In the genomic region with DNA sequence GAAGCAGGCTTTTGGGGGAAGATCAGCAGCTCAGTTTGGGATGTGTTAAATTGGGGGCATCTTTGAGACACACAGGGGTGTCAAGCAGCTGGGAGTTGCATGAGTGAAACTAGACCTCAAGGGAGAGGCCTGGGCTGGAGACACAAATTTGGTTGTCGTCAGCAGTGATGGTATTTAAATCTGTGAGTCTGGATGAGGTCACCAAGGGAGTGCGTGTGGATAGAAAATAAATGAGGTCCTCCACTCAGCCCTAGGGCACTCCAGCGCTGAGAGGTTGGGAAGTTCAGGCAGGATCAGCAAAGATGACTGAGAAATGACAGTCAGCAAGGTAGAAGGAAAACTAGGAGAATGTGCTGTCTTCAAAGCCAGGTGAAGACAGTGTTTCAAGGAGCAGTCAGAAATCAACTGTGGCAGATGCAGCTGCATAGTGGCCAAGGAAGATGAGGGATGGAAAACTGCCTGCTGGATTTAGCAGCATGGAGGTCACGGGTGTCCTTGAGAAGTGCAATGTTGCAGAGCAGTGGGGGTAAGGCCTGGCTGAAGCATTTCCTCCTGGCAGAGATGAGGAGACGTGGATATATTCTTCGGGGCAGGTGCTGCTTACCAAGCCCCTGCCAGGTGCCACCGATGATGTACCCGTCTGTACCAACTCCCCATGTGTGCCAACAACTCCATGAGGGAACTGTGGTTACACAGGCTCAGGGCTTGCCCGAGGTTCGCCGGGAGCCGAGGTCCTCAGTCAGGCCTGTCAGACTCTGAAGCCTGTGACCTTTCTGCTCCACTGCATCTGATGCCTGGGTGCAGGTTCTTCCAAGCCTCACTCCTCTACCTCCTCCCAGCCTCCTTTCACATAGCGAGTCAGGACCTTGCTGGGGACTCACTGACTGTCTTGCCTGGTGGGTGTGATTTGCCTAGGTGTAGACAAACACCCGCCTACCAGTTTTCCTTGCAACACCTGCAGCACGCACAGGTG, we compare ENCODE assay signal across 9 cellular contexts. TPM values are rescaled to one million over a fixed set of nuclear protein-coding genes. Genes with fewer than 3 reads are reported as not detected.
DNase-seq lines count a peak whose midpoint lies in the region; ATAC-seq and TF ChIP-seq lines count a peak whose summit lies in the region.
"Had no signal": no experiment of that assay in that cellular context is flagged by ENCODE, and none has a peak within 500 bp of the region (broad histone marks: within the 10 kb centered on the region; RNA-seq: fewer than 3 reads in every experiment).

No MANE protein-coding gene starts in this region.

- no peak overlapping the region for H2AFZ ChIP-seq in GM23338

- POLR2A ChIA-PET in activated CD4-positive, alpha-beta memory T cell treated with anti-CD3 and anti-CD28 coated beads, Interleukin-2, amount 10 ng/mL, durations not matched to agents 7 days and 5 days (lab: Charles Lee), result no interaction called here

- peak overlapping the region; percentile 45 to 100 (median 84) for H3K27ac ChIP-seq in sigmoid colon
- no peak overlapping the region for H3K27ac ChIP-seq in GM23338 (ENCODE audit: low read depth)

- no peaks in the 10 kb centered on the region for H3F3A ChIP-seq in GM23338 (replicated peaks; ENCODE audit: low read depth)

- peaks cover 54% of the 10 kb centered on the region for H3K36me3 Mint-ChIP-seq in activated CD4-positive, alpha-beta memory T cell treated with anti-CD3 and anti-CD28 coated beads, Interleukin-2, amount 10 ng/mL, durations not matched to agents 7 days and 5 days (ENCODE audit: low read depth)
- peaks cover 14% of the 10 kb centered on the region for H3K36me3 Mint-ChIP-seq in GM23338 (ENCODE audit: low read depth)

- H3K4me1 Mint-ChIP-seq in activated CD4-positive, alpha-beta memory T cell treated with anti-CD3 and anti-CD28 coated beads, Interleukin-2, amount 10 ng/mL, durations not matched to agents 7 days and 5 days, result peaks cover 38% of the 10 kb centered on the region
- H3K4me1 Mint-ChIP-seq in GM23338, result peaks cover 3% of the 10 kb centered on the region; the same call in 2 of the 3 replicates

- no peak for TF ChIP-seq CTCF in fibroblast of mammary gland (conservative IDR thresholded peaks at IDR 0.05; ENCODE audit: control insufficient read depth, insufficient read depth, low read depth, low read length)
- TF ChIP-seq CTCF in sigmoid colon (IDR thresholded peaks at IDR 0.05), result no peak
- TF ChIP-seq CTCF in GM23338 (conservative IDR thresholded peaks at IDR 0.05; ENCODE audit: low read depth in 2 of 2), result no peak

- CTCF ChIA-PET in activated CD4-positive, alpha-beta memory T cell treated with anti-CD3 and anti-CD28 coated beads, Interleukin-2, amount 10 ng/mL, durations not matched to agents 7 days and 5 days (lab: Charles Lee), result interaction anchor here (1.1 kb wide), 1 partner anchor 17 kb away, joined by 4 read pairs; no protein-coding TSS in a partner anchor

- H3K9me3 Mint-ChIP-seq in activated CD4-positive, alpha-beta memory T cell treated with anti-CD3 and anti-CD28 coated beads, Interleukin-2, amount 10 ng/mL, durations not matched to agents 7 days and 5 days, result no peaks in the 10 kb centered on the region
- H3K9me3 Mint-ChIP-seq in GM23338, result no peaks in the 10 kb centered on the region
- H3K9me3 Mint-ChIP-seq: activated B cell treated with CpG ODN at 0.5 μM for 24 hours had no signal

- no peak for TF ChIP-seq POLR2A in sigmoid colon (IDR thresholded peaks at IDR 0.05)

- no peak overlapping the region for H3K4me3 ChIP-seq in fibroblast of mammary gland (ENCODE audit: control insufficient read depth, low read depth, low read length)
- H3K4me3 ChIP-seq in sigmoid colon, result no peak overlapping the region
- no peak overlapping the region for H3K4me3 ChIP-seq in GM23338

- no peaks in the 10 kb centered on the region for H3K27me3 ChIP-seq in sigmoid colon
- no peaks in the 10 kb centered on the region for H3K27me3 ChIP-seq in GM23338 (ENCODE audit: insufficient read depth)

- H3K36me3 ChIP-seq in sigmoid colon (peaks cover 8 to 25% (median 19%) of the 10 kb centered on the region in 4 donors), GM23338 (ENCODE audit: insufficient read depth) (no peaks in the 10 kb centered on the region)

- no peak overlapping the region for H3K4me3 Mint-ChIP-seq in activated CD4-positive, alpha-beta memory T cell treated with anti-CD3 and anti-CD28 coated beads, Interleukin-2, amount 10 ng/mL, durations not matched to agents 7 days and 5 days
- H3K4me3 Mint-ChIP-seq in GM23338, result no peak overlapping the region
- H3K4me3 Mint-ChIP-seq: activated B cell treated with CpG ODN at 0.5 μM for 24 hours had no signal

- H3K9me3 ChIP-seq in sigmoid colon, result no peaks in the 10 kb centered on the region

- H3K27ac Mint-ChIP-seq in activated CD4-positive, alpha-beta memory T cell treated with anti-CD3 and anti-CD28 coated beads, Interleukin-2, amount 10 ng/mL, durations not matched to agents 7 days and 5 days, result peak overlapping the region; percentile 59
- H3K27ac Mint-ChIP-seq in GM23338, result no peak overlapping the region
- H3K27ac Mint-ChIP-seq: activated B cell treated with CpG ODN at 0.5 μM for 24 hours had no signal

- ATAC-seq in GM23338, result no peak
- no peak for ATAC-seq in GM18867 (IDR thresholded peaks at IDR 0.05; ENCODE audit: unreplicated experiment)

- intact Hi-C loops in sigmoid colon (cut with DNase I), result no loop called here

- TF ChIP-seq EP300 in sigmoid colon (IDR thresholded peaks at IDR 0.05), result no peak

- H3K4me1 ChIP-seq in sigmoid colon (peaks cover 0 to 94% (median 82%) of the 10 kb centered on the region in 4 donors), GM23338 (ENCODE audit: insufficient read depth) (no peaks in the 10 kb centered on the region)

- no peaks in the 10 kb centered on the region for H3K9me2 ChIP-seq in GM23338 (ENCODE audit: insufficient read depth)

- H3K27me3 Mint-ChIP-seq in activated CD4-positive, alpha-beta memory T cell treated with anti-CD3 and anti-CD28 coated beads, Interleukin-2, amount 10 ng/mL, durations not matched to agents 7 days and 5 days, result no peaks in the 10 kb centered on the region
- no peaks in the 10 kb centered on the region for H3K27me3 Mint-ChIP-seq in GM23338 (ENCODE audit: insufficient read depth, low read depth, poor library complexity)
- H3K27me3 Mint-ChIP-seq: activated B cell treated with CpG ODN at 0.5 μM for 24 hours had no signal

- peak; percentile 55 for DNase-seq in HCEC 1CT
- no peak for DNase-seq in activated CD4-positive, alpha-beta memory T cell treated with anti-CD3 and anti-CD28 coated beads, Interleukin-2, amount 10 ng/mL, durations not matched to agents 7 days and 5 days
- DNase-seq in fibroblast of mammary gland (ENCODE audit: low read depth), result peak; percentile 76
- DNase-seq in sigmoid colon, result no peak
- no peak for DNase-seq in putamen (ENCODE audit: low spot score)
- DNase-seq in NCI-H2107 (lab: John Stamatoyannopoulos, UW), result no peak
- DNase-seq in GM23338 (ENCODE audit: low spot score), result no peak
- DNase-seq: activated B cell treated with CpG ODN at 0.5 μM for 24 hours had no signal

- peaks cover 12% of the 10 kb centered on the region for H3K79me2 ChIP-seq in GM23338 (replicated peaks; ENCODE audit: insufficient read depth)

- WGBS in sigmoid colon, 2 donors, result 81 to 91% methylated on average over 15 of the region's 15 CpGs

- no peak overlapping the region for H3K4me2 ChIP-seq in GM23338

- peaks cover 13% of the 10 kb centered on the region for H4K20me1 ChIP-seq in GM23338 (replicated peaks; ENCODE audit: insufficient read depth)

TF ChIP-seq in GM23338, 12 proteins besides CTCF, POLR2A, EP300 and RAD21 (continues in another document):
- TF ChIP-seq STAT1 (IDR thresholded peaks at IDR 0.05; ENCODE audit: unreplicated experiment), result no peak
- TF ChIP-seq, protein P1, sequence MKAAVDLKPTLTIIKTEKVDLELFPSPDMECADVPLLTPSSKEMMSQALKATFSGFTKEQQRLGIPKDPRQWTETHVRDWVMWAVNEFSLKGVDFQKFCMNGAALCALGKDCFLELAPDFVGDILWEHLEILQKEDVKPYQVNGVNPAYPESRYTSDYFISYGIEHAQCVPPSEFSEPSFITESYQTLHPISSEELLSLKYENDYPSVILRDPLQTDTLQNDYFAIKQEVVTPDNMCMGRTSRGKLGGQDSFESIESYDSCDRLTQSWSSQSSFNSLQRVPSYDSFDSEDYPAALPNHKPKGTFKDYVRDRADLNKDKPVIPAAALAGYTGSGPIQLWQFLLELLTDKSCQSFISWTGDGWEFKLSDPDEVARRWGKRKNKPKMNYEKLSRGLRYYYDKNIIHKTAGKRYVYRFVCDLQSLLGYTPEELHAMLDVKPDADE (IDR thresholded peaks at IDR 0.05), result no peak
- TF ChIP-seq POLR2AphosphoS5 (IDR thresholded peaks at IDR 0.05; ENCODE audit: low read depth), result no peak
- no peak for TF ChIP-seq EZH2phosphoT487 (IDR thresholded peaks at IDR 0.05; ENCODE audit: unreplicated experiment)
- no peak for TF ChIP-seq EZH2 (IDR thresholded peaks at IDR 0.05; ENCODE audit: low read depth, unreplicated experiment)

RNA-seq across cellular contexts. Expression of a gene that starts 11.3 kb away (rescaled TPM):
- 100 to 1,000 TPM; 215 to 221 TPM for total RNA-seq in activated CD4-positive, alpha-beta memory T cell treated with anti-CD3 and anti-CD28 coated beads, Interleukin-2, amount 10 ng/mL, durations not matched to agents 7 days and 5 days
- 100 to 1,000 TPM; 104 to 226 (median 129) TPM for total RNA-seq in sigmoid colon
- 10 to 100 TPM; 31.8 to 60.9 (median 57.1) TPM for polyA plus RNA-seq in sigmoid colon
- total RNA-seq in GM23338 (2014; rRNA removed; shearing (Covaris generic)), result 37.4 and 59.8 TPM in 2 replicates
- polyA plus RNA-seq in GM23338 (2016; fragmentation: Nextera tagmentation; extraction: Ambion mirVana), result 13.8 and 14.7 TPM in 2 replicates

RNA-seq across cellular contexts. Expression of a gene that starts 17.9 kb away (rescaled TPM):
- total RNA-seq in activated CD4-positive, alpha-beta memory T cell treated with anti-CD3 and anti-CD28 coated beads, Interleukin-2, amount 10 ng/mL, durations not matched to agents 7 days and 5 days, result 10 to 100 TPM; 57.2 to 58.4 TPM
- 100 to 1,000 TPM; 108 to 177 (median 129) TPM for total RNA-seq in sigmoid colon
- polyA plus RNA-seq in sigmoid colon (100 to 1,000 TPM in 1 of 3 donors, 10 to 100 TPM in 2; 75.1 to 102 (median 80.9) TPM), GM23338 (2016; fragmentation: Nextera tagmentation; extraction: Ambion mirVana) (45.2 and 45.6 TPM in 2 replicates)
- 55.8 and 55.9 TPM in 2 replicates for total RNA-seq in GM23338 (2014; rRNA removed; shearing (Covaris generic))

RNA-seq across cellular contexts. Expression of a gene that starts 42.2 kb away (rescaled TPM):
- total RNA-seq in activated CD4-positive, alpha-beta memory T cell treated with anti-CD3 and anti-CD28 coated beads, Interleukin-2, amount 10 ng/mL, durations not matched to agents 7 days and 5 days, result not detected
- 10 to 100 TPM in 1 of 4 donors, 1 to 10 TPM in 3; 1.8 to 13.0 (median 4.3) TPM for total RNA-seq in sigmoid colon
- polyA plus RNA-seq in sigmoid colon (1 to 10 TPM in 2 of 3 donors, under 1 TPM in 1; 0.60 to 3.2 (median 2.4) TPM), GM23338 (2016; fragmentation: Nextera tagmentation; extraction: Ambion mirVana) (0.77 and 0.95 TPM in 2 replicates)
- 4.9 and 5.0 TPM in 2 replicates for total RNA-seq in GM23338 (2014; rRNA removed; shearing (Covaris generic))

RNA-seq across cellular contexts. Expression of a gene that starts 57.0 kb away (rescaled TPM):
- total RNA-seq in activated CD4-positive, alpha-beta memory T cell treated with anti-CD3 and anti-CD28 coated beads, Interleukin-2, amount 10 ng/mL, durations not matched to agents 7 days and 5 days, result 100 to 1,000 TPM; 128 to 133 TPM
- 100 to 1,000 TPM in 1 of 4 donors, 10 to 100 TPM in 3; 77.8 to 104 (median 89.9) TPM for total RNA-seq in sigmoid colon
- polyA plus RNA-seq in sigmoid colon (10 to 100 TPM; 25.4 to 52.0 (median 30.6) TPM), GM23338 (2016; fragmentation: Nextera tagmentation; extraction: Ambion mirVana) (147 and 161 TPM in 2 replicates)
- total RNA-seq in GM23338 (2014; rRNA removed; shearing (Covaris generic)), result 127 and 145 TPM in 2 replicates

Comparison
In these comparisons a context has a peak if more than half of its experiments do, and no peak if none do; other contexts are left out.
1. DNase-seq: peak in HCEC 1CT (single experiment) and fibroblast of mammary gland (single experiment); none in activated CD4-positive, alpha-beta memory T cell treated with anti-CD3 and anti-CD28 coated beads, Interleukin-2, amount 10 ng/mL, durations not matched to agents 7 days and 5 days (single experiment), sigmoid colon (single experiment), putamen (single experiment), NCI-H2107 (single experiment) and GM23338 (single experiment).